Comparison of ENCODE assay signal across 11 cellular contexts in the genomic region with DNA sequence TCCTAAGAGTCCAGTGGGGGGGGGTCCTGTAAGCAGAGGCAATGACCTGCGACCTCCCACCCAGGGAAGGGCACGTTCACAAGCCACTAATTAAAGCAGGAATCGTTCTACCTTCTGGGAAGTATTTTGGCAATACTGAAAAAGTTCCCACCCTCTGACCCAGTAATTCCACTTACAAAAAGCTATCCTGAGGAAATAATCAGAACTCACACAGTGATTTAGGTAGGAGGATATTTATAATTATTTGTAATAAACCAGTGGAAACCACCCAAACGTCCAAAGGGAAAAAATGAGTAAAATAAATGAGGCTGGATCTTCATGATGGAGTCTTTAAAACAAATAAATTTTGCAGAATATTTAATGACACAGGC. TPM values are rescaled to one million over a fixed set of nuclear protein-coding genes. Genes with fewer than 3 reads are reported as not detected.
DNase-seq lines count a peak whose midpoint lies in the region; ATAC-seq and TF ChIP-seq lines count a peak whose summit lies in the region.
"Had no signal": no experiment of that assay in that cellular context is flagged by ENCODE, and none has a peak within 500 bp of the region (broad histone marks: within the 10 kb centered on the region; RNA-seq: fewer than 3 reads in every experiment).

No MANE protein-coding gene starts in this region.

- peaks cover 34 to 50% of the 10 kb centered on the region in 2 donors for H3K36me3 Mint-ChIP-seq in stimulated activated naive B cell treated with anti-CD40 and anti-IgM and Interleukin-4, amounts not matched to agents 10 μg/mL and 1 μg/mL and 100 μg/mL, for 72 hours

- peak overlapping the region; percentile 5; the same call in 1 of the 2 replicates for H3K4me3 ChIP-seq in HUES6 (ENCODE audit: low read depth, low read length)
- H3K4me3 ChIP-seq in colonic mucosa, result no peak overlapping the region
- H3K4me3 ChIP-seq in mesodermal cell (ENCODE audit: extremely low read depth, insufficient read depth, low read length, poor library complexity, severe bottlenecking), result no peak overlapping the region
- H3K4me3 ChIP-seq: pancreas had no signal

- DNase-seq in colonic mucosa (no peak), stromal cell of bone marrow (ENCODE audit: low read depth) (peak; percentile 25), dermis blood vessel endothelial cell (no peak)
- no peak for DNase-seq in stimulated activated naive B cell treated with anti-CD40 and anti-IgM and Interleukin-4, amounts not matched to agents 10 μg/mL and 1 μg/mL and 100 μg/mL, for 72 hours
- DNase-seq: activated naive CD4-positive, alpha-beta T cell treated with anti-CD3 and anti-CD28 coated beads for 36 hours had no signal

- no peak for ATAC-seq in GM18868 (IDR thresholded peaks at IDR 0.05; ENCODE audit: unreplicated experiment)
- ATAC-seq in HG03520 (IDR thresholded peaks at IDR 0.05; ENCODE audit: unreplicated experiment), result no peak
- ATAC-seq in stimulated activated naive B cell treated with anti-CD40 and anti-IgM and Interleukin-4, amounts not matched to agents 10 μg/mL and 1 μg/mL and 100 μg/mL, for 72 hours (replicated peaks), result no peak

- peaks cover 63% of the 10 kb centered on the region for H3K36me3 ChIP-seq in HUES6 (ENCODE audit: control insufficient read depth, insufficient read depth, low read length)
- H3K36me3 ChIP-seq in colonic mucosa, result peaks cover 5% of the 10 kb centered on the region
- peaks cover 66% of the 10 kb centered on the region for H3K36me3 ChIP-seq in mesodermal cell (ENCODE audit: control insufficient read depth, insufficient read depth, low read length)

- peak overlapping the region; percentile 73 for H3K27ac ChIP-seq in HUES6 (ENCODE audit: low read depth, low read length)
- peak overlapping the region; percentile 69 for H3K27ac ChIP-seq in colonic mucosa
- H3K27ac ChIP-seq in mesodermal cell (ENCODE audit: low read depth, low read length, severe bottlenecking), result peak overlapping the region; percentile 99
- H3K27ac ChIP-seq: VCaP had no signal

- H3K4me3 Mint-ChIP-seq in stimulated activated naive B cell treated with anti-CD40 and anti-IgM and Interleukin-4, amounts not matched to agents 10 μg/mL and 1 μg/mL and 100 μg/mL, for 72 hours, result no peak overlapping the region
- H3K4me3 Mint-ChIP-seq: activated naive CD4-positive, alpha-beta T cell treated with anti-CD3 and anti-CD28 coated beads for 36 hours had no signal

- peaks cover 0 to under 1% of the 10 kb centered on the region in 2 donors for H3K9me3 Mint-ChIP-seq in stimulated activated naive B cell treated with anti-CD40 and anti-IgM and Interleukin-4, amounts not matched to agents 10 μg/mL and 1 μg/mL and 100 μg/mL, for 72 hours
- H3K9me3 Mint-ChIP-seq: activated naive CD4-positive, alpha-beta T cell treated with anti-CD3 and anti-CD28 coated beads for 36 hours had no signal

- no peaks in the 10 kb centered on the region for H3K27me3 Mint-ChIP-seq in stimulated activated naive B cell treated with anti-CD40 and anti-IgM and Interleukin-4, amounts not matched to agents 10 μg/mL and 1 μg/mL and 100 μg/mL, for 72 hours

- TF ChIP-seq CTCF in colonic mucosa (IDR thresholded peaks at IDR 0.05), result no peak

- H3K27me3 ChIP-seq in HUES6 (ENCODE audit: control insufficient read depth, insufficient read depth, low read length), result no peaks in the 10 kb centered on the region
- no peaks in the 10 kb centered on the region for H3K27me3 ChIP-seq in colonic mucosa
- H3K27me3 ChIP-seq: pancreas had no signal

- intact Hi-C loops in colonic mucosa (cut with DNase I), result loop anchor here (2.0 to 10.0 kb wide), 2 partner anchors 138 to 238 kb away; partner anchors contain the start of genes ISCU and SART3

- no peak overlapping the region for H3K27ac Mint-ChIP-seq in stimulated activated naive B cell treated with anti-CD40 and anti-IgM and Interleukin-4, amounts not matched to agents 10 μg/mL and 1 μg/mL and 100 μg/mL, for 72 hours

- peaks cover 17 to 24% of the 10 kb centered on the region in 2 donors for H3K4me1 Mint-ChIP-seq in stimulated activated naive B cell treated with anti-CD40 and anti-IgM and Interleukin-4, amounts not matched to agents 10 μg/mL and 1 μg/mL and 100 μg/mL, for 72 hours

- H3K9ac ChIP-seq in HUES6 (ENCODE audit: low read length) (peak overlapping the region; percentile 52), colonic mucosa (ENCODE audit: low read depth in 2 of 2, low read length in 2 of 2) (peak overlapping the region; percentile 19 to 51)

- H3K9me3 ChIP-seq in HUES6 (ENCODE audit: control insufficient read depth, insufficient read depth, low read depth, low read length) (no peaks in the 10 kb centered on the region), colonic mucosa (no peaks in the 10 kb centered on the region), mesodermal cell (ENCODE audit: control insufficient read depth, low read length) (no peaks in the 10 kb centered on the region)
- H3K9me3 ChIP-seq: pancreas had no signal

- H3K4me1 ChIP-seq in HUES6 (ENCODE audit: control insufficient read depth, insufficient read depth, low read length) (peaks cover 34% of the 10 kb centered on the region), colonic mucosa (no peaks in the 10 kb centered on the region), mesodermal cell (ENCODE audit: control insufficient read depth, insufficient read depth, low read length, poor library complexity, severe bottlenecking) (peaks cover 67% of the 10 kb centered on the region)
- H3K4me1 ChIP-seq: pancreas had no signal

- 29% methylated on average over 4 of the region's 4 CpGs; no CpG with 5 or more reads in 1 of the 2 experiments for WGBS in mesodermal cell (ENCODE audit: insufficient coverage in 2 of 2), 2 experiments

RNA-seq across cellular contexts. Expression of gene SSH1, which starts 54.7 kb away (rescaled TPM):
- total RNA-seq in colonic mucosa (10 to 100 TPM; 22.5 to 29.1 TPM), dermis blood vessel endothelial cell (19.7 and 37.7 TPM in 2 replicates)
- 39.1 TPM for polyA plus RNA-seq in mesodermal cell (2013, experiment 1 of 2)
- polyA plus RNA-seq in mesodermal cell (2013, experiment 2 of 2), result 31.0 TPM
